3 cellular contexts compared by ENCODE assay signal in the genomic region with DNA sequence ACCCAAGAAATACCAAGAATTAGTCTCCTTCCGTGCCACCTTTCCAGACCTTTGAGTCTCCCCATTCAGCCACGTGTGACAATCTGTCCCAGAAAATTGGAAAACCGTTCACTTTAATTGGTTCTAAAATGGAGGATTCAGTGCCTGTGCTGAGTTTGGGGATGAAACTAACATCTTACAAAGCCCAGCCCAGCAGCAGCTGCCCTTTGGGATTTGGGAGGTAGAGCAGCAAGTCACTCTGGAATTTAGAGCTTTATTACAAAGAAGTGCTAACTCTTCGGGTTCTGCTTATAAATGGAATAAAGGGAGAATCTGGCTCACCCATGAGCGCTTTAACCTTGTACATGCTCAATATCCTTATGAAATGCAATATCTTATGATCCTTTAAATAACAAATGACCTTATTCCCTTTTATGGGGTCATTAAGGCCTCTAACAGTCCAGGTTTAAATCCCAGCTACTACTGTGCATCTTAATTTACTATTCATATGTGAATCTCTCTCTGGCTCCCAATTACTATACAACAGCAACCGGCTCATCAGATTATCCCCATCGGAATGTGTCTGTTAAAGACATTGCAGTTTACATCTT.
"Had no signal": no experiment of that assay in that cellular context is flagged by ENCODE, and none has a peak within 500 bp of the region (broad histone marks: within the 10 kb centered on the region; RNA-seq: fewer than 3 reads in every experiment).

No MANE protein-coding gene starts in this region.

- H3K4me3 ChIP-seq: GM12878 had no signal

- DNase-seq: GDM1, GF-D8 had no signal
